ENCODE assay signal across 8 cellular contexts in the genomic region with DNA sequence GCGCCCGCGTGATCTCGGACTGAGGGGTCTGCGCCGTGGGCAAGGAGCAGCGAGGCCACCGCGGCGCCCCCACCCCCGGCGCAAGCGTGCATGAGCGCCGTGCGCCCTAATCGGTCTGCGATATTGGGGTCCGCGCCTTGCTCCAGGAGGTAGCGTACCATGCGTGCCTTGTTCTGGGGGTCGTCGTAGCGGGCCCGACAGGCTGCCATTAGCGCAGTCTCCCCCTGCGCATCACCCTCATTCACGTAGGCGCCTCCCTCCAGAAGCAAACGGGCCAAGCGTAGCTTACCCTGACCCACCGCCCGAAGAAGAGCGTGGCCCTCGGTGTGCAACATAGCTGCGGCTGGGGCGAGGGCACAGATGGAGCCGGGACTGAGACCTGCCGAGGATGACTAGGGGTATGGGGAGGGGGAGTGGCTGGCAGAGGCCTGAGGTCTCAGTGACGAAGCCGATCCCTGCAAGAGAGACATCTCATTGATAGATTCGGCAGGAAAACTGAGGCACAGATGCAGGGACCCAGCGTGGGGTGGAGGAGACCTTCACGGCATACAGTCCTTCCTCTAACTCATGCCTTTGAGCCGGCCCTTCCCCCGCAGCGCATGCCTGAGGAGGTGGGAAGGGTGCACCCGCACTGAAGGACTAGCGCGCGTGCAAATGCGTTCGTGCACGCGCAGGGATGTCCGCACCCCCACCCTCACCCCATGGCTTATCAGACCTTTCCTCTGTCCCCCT. TPM values are rescaled to one million over a fixed set of nuclear protein-coding genes. Genes with fewer than 3 reads are reported as not detected.
DNase-seq lines count a peak whose midpoint lies in the region; ATAC-seq, FAIRE-seq and TF ChIP-seq lines count a peak whose summit lies in the region.

No MANE protein-coding gene starts in this region.

- POLR2A ChIA-PET in Panc1 (lab: Charles Lee) = interaction anchor here (1.2 kb wide), 1 partner anchor 34 kb away, joined by 8 read pairs; the partner anchor contains the start of gene RBM8A

- no peak for ATAC-seq in Panc1
- no peak for ATAC-seq in HG03439 (IDR thresholded peaks at IDR 0.05; ENCODE audit: unreplicated experiment)
- no peak for ATAC-seq in GM19463 (IDR thresholded peaks at IDR 0.05; ENCODE audit: unreplicated experiment)
- no peak for ATAC-seq in HG03025 (IDR thresholded peaks at IDR 0.05; ENCODE audit: low FRiP score, unreplicated experiment)

- H3K36me3 ChIP-seq in Panc1 (ENCODE audit: control insufficient read depth, insufficient read depth, low read length) = no peaks in the 10 kb centered on the region

- peak; percentile 88 for FAIRE-seq in GM12891 (lab: Jason Lieb, UNC)

- in situ Hi-C loops in Panc1 (cut with HindIII; ENCODE audit: low pct_unique_long_range_greater_than_20kb, low sequenced_read_pairs) = no loop called here

- no peak for TF ChIP-seq POLR2A in GM12891 (IDR thresholded peaks at IDR 0.05; ENCODE audit: low read depth, low read length)

- intact Hi-C loops in Panc1 (cut with micrococcal nuclease; ENCODE audit: unreplicated experiment) = loop anchor here (5.0 kb wide), 1 partner anchor 69 kb away; no protein-coding TSS in a partner anchor

- BruUV-seq in Panc1 (replicated peaks; lab: Mats Ljungman, UMichigan) = no TSS peak

- peaks cover 35% of the 10 kb centered on the region for H3K4me1 ChIP-seq in Panc1 (ENCODE audit: control insufficient read depth, insufficient read depth, low read length)

- H3K27ac ChIP-seq in Panc1 (ENCODE audit: low read length) = peak overlapping the region; percentile 83

- H3K4me3 ChIP-seq in Panc1 (ENCODE audit: low read depth in 2 of 2, low read length in 2 of 2) (peak overlapping the region; percentile 76 to 92), skeletal muscle cell (ENCODE audit: low read depth, low read length) (peak overlapping the region; percentile 64)

- DNase-seq in GM12891 (ENCODE audit: insufficient read length, low spot score) = no peak
- DNase-seq in Panc1 (ENCODE audit: low read depth, low spot score) = no peak
- peak in 47 of 56 donors; percentile 10 to 71 (median 41) for DNase-seq in amygdala (lab: John Stamatoyannopoulos, UW)
- DNase-seq in hypothalamus (lab: John Stamatoyannopoulos, UW) = peak in 43 of 51 donors; percentile 11 to 80 (median 36)
- no peak for DNase-seq in skeletal muscle cell (ENCODE audit: low read depth)

- H3K9me3 ChIP-seq in Panc1 (ENCODE audit: control insufficient read depth, insufficient read depth, low read depth, low read length) = no peaks in the 10 kb centered on the region

- CTCF ChIA-PET in Panc1 (lab: Charles Lee) = no interaction called here

- TF ChIP-seq CTCF in Panc1 (IDR thresholded peaks at IDR 0.05) = no peak

- no peaks in the 10 kb centered on the region for H3K27me3 ChIP-seq in Panc1 (ENCODE audit: control insufficient read depth, insufficient read depth, low read length)

TF ChIP-seq in GM12891, 5 proteins besides CTCF, POLR2A, EP300 and RAD21:
- TF ChIP-seq POU2F2 (IDR thresholded peaks at IDR 0.05; ENCODE audit: low read depth, low read length) (0 out of 2 replicates have a peak, but pooled peaks have one; percentile 49), TAF1 (IDR thresholded peaks at IDR 0.05; ENCODE audit: low read depth, low read length) (no peak), PAX5 (IDR thresholded peaks at IDR 0.05; ENCODE audit: insufficient read depth, low read length, severe bottlenecking) (no peak), SPI1 (IDR thresholded peaks at IDR 0.05; ENCODE audit: low read depth, low read length) (no peak)
TF ChIP-seq in GM12891: peak in this region for 1.

RNA-seq across cellular contexts. Expression of gene ANKRD34A, which starts 2.8 kb away (rescaled TPM):
- 1.5 TPM for polyA plus RNA-seq in GM12891 (2012; ENCODE audit: low read depth, missing spikeins)
- 1.4 TPM for total RNA-seq in Panc1 (2021; ENCODE audit: unreplicated experiment)
- polyA plus RNA-seq in Panc1 (2012; ENCODE audit: insufficient read length) = 2.9 TPM

RNA-seq across cellular contexts. Expression of gene POLR3GL, which starts 2.9 kb away (rescaled TPM):
- polyA plus RNA-seq in GM12891 (2012; ENCODE audit: low read depth, missing spikeins) = 28.2 TPM
- total RNA-seq in Panc1 (2021; ENCODE audit: unreplicated experiment) = 14.9 TPM
- polyA plus RNA-seq in Panc1 (2012; ENCODE audit: insufficient read length) = 15.6 TPM

RNA-seq across cellular contexts. Expression of gene LIX1L, which starts 3.8 kb away (rescaled TPM):
- polyA plus RNA-seq in GM12891 (2012; ENCODE audit: low read depth, missing spikeins) = 6.1 TPM
- total RNA-seq in Panc1 (2021; ENCODE audit: unreplicated experiment) = 23.3 TPM
- polyA plus RNA-seq in Panc1 (2012; ENCODE audit: insufficient read length) = 8.6 TPM

RNA-seq across cellular contexts. Expression of gene RBM8A, which starts 34.3 kb away (rescaled TPM):
- 178 TPM for polyA plus RNA-seq in GM12891 (2012; ENCODE audit: low read depth, missing spikeins)
- 172 TPM for total RNA-seq in Panc1 (2021; ENCODE audit: unreplicated experiment)
- 208 TPM for polyA plus RNA-seq in Panc1 (2012; ENCODE audit: insufficient read length)

RNA-seq across cellular contexts. Expression of gene TXNIP, which starts 34.8 kb away (rescaled TPM):
- 129 TPM for polyA plus RNA-seq in GM12891 (2012; ENCODE audit: low read depth, missing spikeins)
- total RNA-seq in Panc1 (2021; ENCODE audit: unreplicated experiment) = 15.2 TPM
- polyA plus RNA-seq in Panc1 (2012; ENCODE audit: insufficient read length) = 21.1 TPM

Comparison
In these comparisons a context has a peak if more than half of its experiments do, and no peak if none do; other contexts are left out.
1. DNase-seq: peak in amygdala (47 of 56) and hypothalamus (43 of 51); none in GM12891 (single experiment), Panc1 (single experiment) and skeletal muscle cell (single experiment).